20 cellular contexts compared by ENCODE assay signal in the genomic region with DNA sequence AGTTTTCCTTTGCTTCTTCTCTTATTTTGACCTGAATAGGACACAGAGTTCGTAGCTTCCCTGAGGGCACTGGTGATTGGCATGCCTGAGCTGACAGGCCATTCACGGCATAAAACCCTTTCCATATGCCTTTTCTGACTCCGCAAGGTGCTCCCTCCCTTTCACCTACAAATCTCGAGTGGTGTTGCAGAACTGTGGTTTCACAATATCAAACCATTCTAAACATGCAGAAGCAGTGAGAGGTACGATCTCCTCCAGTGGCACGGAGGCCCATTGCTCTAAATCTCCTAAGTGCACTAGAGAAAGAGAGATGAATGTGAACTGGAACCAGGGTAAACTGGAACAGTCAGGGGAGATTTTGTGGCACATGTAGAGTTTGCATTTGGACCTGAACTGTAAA. TPM values are rescaled to one million over a fixed set of nuclear protein-coding genes. Genes with fewer than 3 reads are reported as not detected.
DNase-seq lines count a peak whose midpoint lies in the region; ATAC-seq, FAIRE-seq and TF ChIP-seq lines count a peak whose summit lies in the region.
"Had no signal": no experiment of that assay in that cellular context is flagged by ENCODE, and none has a peak within 500 bp of the region (broad histone marks: within the 10 kb centered on the region; RNA-seq: fewer than 3 reads in every experiment).

No MANE protein-coding gene starts in this region.

- H3K4me2 ChIP-seq in keratinocyte (ENCODE audit: control insufficient read depth, extremely low read depth, insufficient read depth, low read depth, low read length): no peak overlapping the region
- H3K4me2 ChIP-seq: SK-N-SH had no signal

- ATAC-seq in GM18858 (IDR thresholded peaks at IDR 0.05; ENCODE audit: unreplicated experiment): no peak
- ATAC-seq: PC-3, Right ventricle myocardium inferior had no signal

- no peak for TF ChIP-seq CTCF in keratinocyte (optimal IDR thresholded peaks at IDR 0.05 in 1 of 3, IDR thresholded peaks at IDR 0.05 in 1 of 3, conservative IDR thresholded peaks at IDR 0.05 in 1 of 3; ENCODE audit: extremely low read depth in 1 of 3, insufficient read depth in 2 of 3, low read length in 3 of 3)

- H3K36me3 ChIP-seq in keratinocyte (ENCODE audit: control insufficient read depth in 2 of 2, extremely low read depth in 1 of 2, insufficient read depth in 2 of 2, low read length in 2 of 2): peaks cover 9 to 23% of the 10 kb centered on the region in 2 experiments
- peaks cover 0 to 41% (median 15%) of the 10 kb centered on the region in 5 donors for H3K36me3 ChIP-seq in subcutaneous abdominal adipose tissue (ENCODE audit: control insufficient read depth in 5 of 5, insufficient read depth in 5 of 5, low read length in 5 of 5)

- no peak overlapping the region for H3K4me3 ChIP-seq in keratinocyte (ENCODE audit: control insufficient read depth in 2 of 3, extremely low read depth in 1 of 3, insufficient read depth in 2 of 3, low read depth in 1 of 3, low read length in 3 of 3)
- H3K4me3 ChIP-seq in subcutaneous abdominal adipose tissue (ENCODE audit: low read depth in 1 of 5, low read length in 5 of 5): no peak overlapping the region

- H2AFZ ChIP-seq in keratinocyte (ENCODE audit: control insufficient read depth, low read length): no peak overlapping the region

- DNase-seq in GM03348 (ENCODE audit: low spot score): peak; percentile 0
- peak; percentile 89 for DNase-seq in NCI-H2107 treated with DMSO at 0.1 percent for 48 hours (lab: John Stamatoyannopoulos, UW; ENCODE audit: unreplicated experiment)
- no peak for DNase-seq in keratinocyte (ENCODE audit: low read depth, low spot score)
- DNase-seq in NCI-H2171 (lab: John Stamatoyannopoulos, UW): no peak
- no peak for DNase-seq in SHP77 (lab: John Stamatoyannopoulos, UW)
- no peak for DNase-seq in GM19239 (ENCODE audit: insufficient read length, low spot score)
- DNase-seq: AML-193; Calu3; CD4-positive, alpha-beta T cell; HFFc6; KBM-7; NCI-H146; NCI-H526; PC-3; SK-N-SH had no signal

- H3K4me1 ChIP-seq in keratinocyte (ENCODE audit: control insufficient read depth, extremely low read depth, insufficient read depth, low read length) (peaks cover 16% of the 10 kb centered on the region), subcutaneous abdominal adipose tissue (ENCODE audit: control insufficient read depth in 5 of 5, insufficient read depth in 5 of 5, low read length in 5 of 5) (peaks cover 0 to 46% (median 33%) of the 10 kb centered on the region in 5 donors)

- no peaks in the 10 kb centered on the region for H3K27me3 ChIP-seq in keratinocyte (ENCODE audit: control insufficient read depth, extremely low read depth, insufficient read depth, low read length)
- H3K27me3 ChIP-seq in subcutaneous abdominal adipose tissue (ENCODE audit: control insufficient read depth in 5 of 5, insufficient read depth in 4 of 5, low read length in 5 of 5): no peaks in the 10 kb centered on the region

- no peaks in the 10 kb centered on the region for H3K79me2 ChIP-seq in keratinocyte (ENCODE audit: control insufficient read depth, insufficient read depth, low read length)

- no peaks in the 10 kb centered on the region for H4K20me1 ChIP-seq in keratinocyte (ENCODE audit: control insufficient read depth, extremely low read depth, insufficient read depth, low read length)

- H3K9me3 ChIP-seq in keratinocyte (ENCODE audit: control insufficient read depth, low read depth, low read length): no peaks in the 10 kb centered on the region
- H3K9me3 ChIP-seq in subcutaneous abdominal adipose tissue (ENCODE audit: control insufficient read depth in 5 of 5, low read length in 5 of 5): no peaks in the 10 kb centered on the region
- H3K9me3 ChIP-seq: SK-N-SH had no signal

- no peak overlapping the region for H3K9ac ChIP-seq in keratinocyte (ENCODE audit: control insufficient read depth, extremely low read depth, insufficient read depth, low read length)
- H3K9ac ChIP-seq in subcutaneous abdominal adipose tissue (ENCODE audit: low read length in 5 of 5): peak overlapping the region in 1 of 5 donors; percentile 37
- H3K9ac ChIP-seq: SK-N-SH had no signal

- dilution Hi-C loops in keratinocyte (cut with MboI; ENCODE audit: extremely low pct_ligation_motif_present, low sequenced_read_pairs): no loop called here

- FAIRE-seq in keratinocyte (lab: Jason Lieb, UNC) (peak; percentile 9), GM19239 (lab: Jason Lieb, UNC) (no peak)
- FAIRE-seq: H1 had no signal

- no peaks in the 10 kb centered on the region for H3K9me1 ChIP-seq in keratinocyte (ENCODE audit: control insufficient read depth, extremely low read depth, insufficient read depth, low read length)

- no peak overlapping the region for H3K27ac ChIP-seq in keratinocyte (ENCODE audit: control insufficient read depth, insufficient read depth, low read length)
- peak overlapping the region; percentile 69 for H3K27ac ChIP-seq in subcutaneous abdominal adipose tissue (ENCODE audit: low read depth, low read length)
- H3K27ac ChIP-seq: HL-60 had no signal

RNA-seq across cellular contexts. Expression of gene CLSTN3, which starts 23.9 kb away (rescaled TPM):
- polyA plus RNA-seq in keratinocyte: 12.8 to 21.6 TPM (median 15.2 TPM) in 3 replicates
- 16.6 TPM for polyA plus RNA-seq in keratinocyte (2011; ENCODE audit: low read depth)
- polyA plus RNA-seq in keratinocyte (2011; cell fraction: cytosol; rRNA removed): 2.5 and 3.4 TPM in 2 replicates
- polyA plus RNA-seq in keratinocyte (2011; cell fraction: nucleus; rRNA removed): 81.1 and 81.9 TPM in 2 replicates
- polyA plus RNA-seq in keratinocyte (2012; ENCODE audit: low replicate concordance): 9.6 and 9.8 TPM in 2 replicates
- 21.6 to 63.8 TPM (median 42.5 TPM) in 3 replicates for polyA minus RNA-seq in keratinocyte
- polyA minus RNA-seq in keratinocyte (2011; cell fraction: cytosol; rRNA and poly(A)+ RNA removed): 25.5 TPM
- polyA minus RNA-seq in keratinocyte (2011; cell fraction: nucleus; rRNA and poly(A)+ RNA removed): 35.0 and 60.0 TPM in 2 replicates

RNA-seq across cellular contexts. Expression of gene RBP5, which starts 25.4 kb away (rescaled TPM):
- not detected in 3 replicates for polyA plus RNA-seq in keratinocyte
- polyA plus RNA-seq in keratinocyte (2011; ENCODE audit: low read depth): not detected
- not detected in 2 replicates for polyA plus RNA-seq in keratinocyte (2011; cell fraction: cytosol; rRNA removed)
- not detected in 2 replicates for polyA plus RNA-seq in keratinocyte (2011; cell fraction: nucleus; rRNA removed)
- 1.4 and 1.8 TPM in 2 replicates for polyA plus RNA-seq in keratinocyte (2012; ENCODE audit: low replicate concordance)
- polyA minus RNA-seq in keratinocyte: not detected in 3 replicates
- polyA minus RNA-seq in keratinocyte (2011; cell fraction: cytosol; rRNA and poly(A)+ RNA removed): not detected
- not detected in 2 replicates for polyA minus RNA-seq in keratinocyte (2011; cell fraction: nucleus; rRNA and poly(A)+ RNA removed)

RNA-seq across cellular contexts. Expression of gene PEX5, which starts 35.4 kb away (rescaled TPM):
- 10.8 to 17.2 TPM (median 14.4 TPM) in 3 replicates for polyA plus RNA-seq in keratinocyte
- polyA plus RNA-seq in keratinocyte (2011; ENCODE audit: low read depth): 11.2 TPM
- polyA plus RNA-seq in keratinocyte (2011; cell fraction: cytosol; rRNA removed): 12.1 and 12.8 TPM in 2 replicates
- 25.3 and 26.8 TPM in 2 replicates for polyA plus RNA-seq in keratinocyte (2011; cell fraction: nucleus; rRNA removed)
- polyA plus RNA-seq in keratinocyte (2012; ENCODE audit: low replicate concordance): 19.5 and 20.0 TPM in 2 replicates
- polyA minus RNA-seq in keratinocyte: 13.0 to 17.2 TPM (median 16.5 TPM) in 3 replicates
- polyA minus RNA-seq in keratinocyte (2011; cell fraction: cytosol; rRNA and poly(A)+ RNA removed): 19.0 TPM
- 12.0 and 15.8 TPM in 2 replicates for polyA minus RNA-seq in keratinocyte (2011; cell fraction: nucleus; rRNA and poly(A)+ RNA removed)

RNA-seq across cellular contexts. Expression of gene C1RL, which starts 45.0 kb away (rescaled TPM):
- 8.5 to 13.5 TPM (median 9.3 TPM) in 3 replicates for polyA plus RNA-seq in keratinocyte
- polyA plus RNA-seq in keratinocyte (2011; ENCODE audit: low read depth): 3.0 TPM
- 7.5 and 8.4 TPM in 2 replicates for polyA plus RNA-seq in keratinocyte (2011; cell fraction: cytosol; rRNA removed)
- 24.4 and 33.2 TPM in 2 replicates for polyA plus RNA-seq in keratinocyte (2011; cell fraction: nucleus; rRNA removed)
- 8.3 and 9.9 TPM in 2 replicates for polyA plus RNA-seq in keratinocyte (2012; ENCODE audit: low replicate concordance)
- polyA minus RNA-seq in keratinocyte: 14.8 to 24.6 TPM (median 21.7 TPM) in 3 replicates
- 17.8 TPM for polyA minus RNA-seq in keratinocyte (2011; cell fraction: cytosol; rRNA and poly(A)+ RNA removed)
- polyA minus RNA-seq in keratinocyte (2011; cell fraction: nucleus; rRNA and poly(A)+ RNA removed): 17.9 and 28.6 TPM in 2 replicates

Comparison
In these comparisons a context has a peak if more than half of its experiments do, and no peak if none do; other contexts are left out.
1. DNase-seq: peak in GM03348 (single experiment) and NCI-H2107 treated with DMSO at 0.1 percent for 48 hours (single experiment); none in keratinocyte (single experiment), NCI-H2171 (single experiment), SHP77 (0 of 2) and GM19239 (single experiment).